8 cellular contexts compared by ENCODE assay signal in genomic region chr3:39378092-39378491, GRCh38. TPM values are rescaled to one million over a fixed set of nuclear protein-coding genes. Genes with fewer than 3 reads are reported as not detected.
DNase-seq lines count a peak whose midpoint lies in the region; ATAC-seq lines count a peak whose summit lies in the region.

No MANE protein-coding gene starts in this region.

- no peak overlapping the region for H3K14ac ChIP-seq in trophoblast cell (ENCODE audit: low read length)

- no peak overlapping the region for H3K4me2 ChIP-seq in trophoblast cell (ENCODE audit: low read length)

- no peaks in the 10 kb centered on the region for H3K36me3 ChIP-seq in trophoblast cell (ENCODE audit: control insufficient read depth in 1 of 2, insufficient read depth in 2 of 2, low read length in 2 of 2)

- no peak overlapping the region for H4K91ac ChIP-seq in trophoblast cell (ENCODE audit: low read depth, low read length)

- DNase-seq in activated CD8-positive, alpha-beta memory T cell treated with anti-CD3 and anti-CD28 coated beads for 24 hours, result peak; percentile 73
- DNase-seq in activated CD8-positive, alpha-beta memory T cell treated with anti-CD3 and anti-CD28 coated beads, Interleukin-2, amount 50 U/mL, for 48 hours, result no peak
- DNase-seq in activated CD4-positive, alpha-beta T cell treated with anti-CD3 and anti-CD28 coated beads for 48 hours, result peak; percentile 73
- DNase-seq in trophoblast cell (peak; percentile 47 to 82), SHP77 (lab: John Stamatoyannopoulos, UW) (no peak), NCI-H2171 (lab: John Stamatoyannopoulos, UW) (no peak)

- H2AFZ ChIP-seq in trophoblast cell (ENCODE audit: insufficient read depth, low read length, poor library complexity), result no peak overlapping the region

- H3K79me1 ChIP-seq in trophoblast cell (ENCODE audit: low read length), result no peaks in the 10 kb centered on the region

- no peak overlapping the region for H2BK5ac ChIP-seq in trophoblast cell (ENCODE audit: low read depth, low read length, poor library complexity)

- H3K4me3 ChIP-seq in trophoblast cell (ENCODE audit: low read depth, low read length), result no peak overlapping the region

- H3K27ac ChIP-seq in trophoblast cell (ENCODE audit: low read depth, low read length), result no peak overlapping the region

- H3K9ac ChIP-seq in trophoblast cell (ENCODE audit: low read length), result no peak overlapping the region

- no CpG with 5 or more reads among the region's 4 CpGs for WGBS in trophoblast cell (ENCODE audit: extremely low coverage, insufficient coverage, insufficient read length)

- H2BK12ac ChIP-seq in trophoblast cell (ENCODE audit: low read length), result no peak overlapping the region

- peaks cover 1% of the 10 kb centered on the region for H3K79me2 ChIP-seq in trophoblast cell (ENCODE audit: control insufficient read depth, insufficient read depth, low read length, poor library complexity)

- peak; percentile 67 for ATAC-seq in HG03439 (IDR thresholded peaks at IDR 0.05; ENCODE audit: unreplicated experiment)
- peak; percentile 64 for ATAC-seq in esophagus mucosa

- no peak overlapping the region for H2AK5ac ChIP-seq in trophoblast cell (ENCODE audit: low read length)

- no peak overlapping the region for H2BK120ac ChIP-seq in trophoblast cell (ENCODE audit: insufficient read depth, low read length, poor library complexity)

- H3K18ac ChIP-seq in trophoblast cell (ENCODE audit: low read length), result no peak overlapping the region

- H3K9me3 ChIP-seq in trophoblast cell (ENCODE audit: insufficient read depth, low read depth, low read length), result no peaks in the 10 kb centered on the region

- peaks cover 0 to 2% of the 10 kb centered on the region in 2 experiments for H3K4me1 ChIP-seq in trophoblast cell (ENCODE audit: control insufficient read depth in 1 of 2, insufficient read depth in 2 of 2, low read length in 2 of 2)

- no peak overlapping the region for H4K8ac ChIP-seq in trophoblast cell (ENCODE audit: low read depth, low read length)

- H3K4ac ChIP-seq in trophoblast cell (ENCODE audit: low read depth, low read length), result no peak overlapping the region

- H3K27me3 ChIP-seq in trophoblast cell (ENCODE audit: insufficient read depth, low read length), result no peaks in the 10 kb centered on the region

- no peak overlapping the region for H3K23ac ChIP-seq in trophoblast cell (ENCODE audit: low read length)

- H4K12ac ChIP-seq in trophoblast cell (ENCODE audit: low read depth, low read length), result no peak overlapping the region

RNA-seq across cellular contexts. Expression of gene SLC25A38, which starts 5.1 kb away (rescaled TPM):
- 8.6 TPM for total RNA-seq in esophagus mucosa
- polyA plus RNA-seq in trophoblast cell (2013), result 20.3 and 21.5 TPM in 2 replicates

RNA-seq across cellular contexts. Expression of gene RPSA, which starts 28.4 kb away (rescaled TPM):
- total RNA-seq in esophagus mucosa, result 1,385 TPM
- polyA plus RNA-seq in trophoblast cell (2013), result 1,546 and 1,587 TPM in 2 replicates

RNA-seq across cellular contexts. Expression of gene CCR8, which starts 48.6 kb away (rescaled TPM):
- 0.16 TPM for total RNA-seq in esophagus mucosa
- polyA plus RNA-seq in trophoblast cell (2013), result not detected in 2 replicates

Comparison
In these comparisons a context has a peak if more than half of its experiments do, and no peak if none do; other contexts are left out.
1. DNase-seq: peak in activated CD8-positive, alpha-beta memory T cell treated with anti-CD3 and anti-CD28 coated beads for 24 hours (single experiment), activated CD4-positive, alpha-beta T cell treated with anti-CD3 and anti-CD28 coated beads for 48 hours (single experiment) and trophoblast cell (2 of 2); none in activated CD8-positive, alpha-beta memory T cell treated with anti-CD3 and anti-CD28 coated beads, Interleukin-2, amount 50 U/mL, for 48 hours (single experiment), SHP77 (0 of 2) and NCI-H2171 (single experiment).